ENCODE assay signal across 19 cellular contexts in the genomic region with DNA sequence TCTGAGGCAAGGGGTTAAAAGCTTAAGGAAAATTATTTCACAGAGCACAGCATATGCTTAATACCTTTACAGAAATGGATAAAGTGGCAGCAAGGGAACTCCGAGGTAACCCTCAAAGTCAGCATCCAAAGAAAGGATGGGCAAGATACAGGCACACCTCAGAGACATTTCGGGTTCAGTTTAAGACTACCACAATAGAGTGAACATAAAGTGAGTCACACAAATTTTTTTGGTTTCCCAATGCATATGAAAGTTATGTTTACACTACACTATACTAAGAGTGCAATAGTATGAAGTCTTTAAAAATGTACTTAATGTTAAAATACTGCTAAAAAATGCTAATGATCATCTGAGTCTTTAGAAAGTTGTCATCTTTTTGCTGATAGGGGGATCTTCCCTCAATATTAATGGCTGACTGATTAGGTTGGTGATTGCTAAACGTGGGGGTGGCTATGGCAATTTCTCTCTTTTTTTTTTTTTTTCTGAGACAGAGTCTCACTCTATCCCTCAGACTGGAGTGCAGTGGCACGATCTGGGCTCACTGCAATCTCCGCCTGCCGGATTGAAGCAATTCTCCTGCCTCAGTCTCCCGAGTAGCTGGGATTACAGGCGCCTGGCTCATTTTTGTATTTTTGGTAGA. TPM values are rescaled to one million over a fixed set of nuclear protein-coding genes. Genes with fewer than 3 reads are reported as not detected.
DNase-seq lines count a peak whose midpoint lies in the region; ATAC-seq and TF ChIP-seq lines count a peak whose summit lies in the region.
"Had no signal": no experiment of that assay in that cellular context is flagged by ENCODE, and none has a peak within 500 bp of the region (broad histone marks: within the 10 kb centered on the region; RNA-seq: fewer than 3 reads in every experiment).

No MANE protein-coding gene starts in this region.

- H3K4me2 ChIP-seq in smooth muscle cell = peak overlapping the region; percentile 15

- H3K4me3 ChIP-seq in RWPE2 (ENCODE audit: severe bottlenecking) = no peak overlapping the region
- H3K4me3 ChIP-seq in smooth muscle cell = no peak overlapping the region
- no peak overlapping the region for H3K4me3 ChIP-seq in naive thymus-derived CD4-positive, alpha-beta T cell (ENCODE audit: low read length)
- H3K4me3 ChIP-seq: thoracic aorta had no signal

- CTCF ChIA-PET in naive thymus-derived CD4-positive, alpha-beta T cell (lab: Charles Lee) = interaction anchor here (0.6 kb wide), 1 partner anchor 17 kb away, joined by 3 read pairs; no protein-coding TSS in a partner anchor

- WGBS in smooth muscle cell (ENCODE audit: low lambda C conversion rate) = 83% methylated on average over 8 of the region's 8 CpGs

- intact Hi-C loops in naive thymus-derived CD4-positive, alpha-beta T cell (cut with micrococcal nuclease) = loop anchor here in 1 of 2 donors (5.0 kb wide), 1 partner anchor 36 kb away; the partner anchor contains the start of gene TMEM62

- H3K4me1 Mint-ChIP-seq in effector memory CD8-positive, alpha-beta T cell (ENCODE audit: low read depth in 2 of 2) = peaks cover 33 to 47% of the 10 kb centered on the region in 2 donors
- peaks cover 26 to 82% (median 67%) of the 10 kb centered on the region in 7 donors for H3K4me1 Mint-ChIP-seq in naive thymus-derived CD4-positive, alpha-beta T cell

- peaks cover 13 to 21% of the 10 kb centered on the region in 2 donors for H3K36me3 Mint-ChIP-seq in activated naive CD4-positive, alpha-beta T cell treated with anti-CD3 and anti-CD28 coated beads, Interleukin-2, amount 50 U/mL, for 72 hours
- peaks cover 54% of the 10 kb centered on the region for H3K36me3 Mint-ChIP-seq in effector memory CD8-positive, alpha-beta T cell (ENCODE audit: insufficient read depth)
- H3K36me3 Mint-ChIP-seq in naive thymus-derived CD4-positive, alpha-beta T cell = peaks cover 5 to 47% (median 31%) of the 10 kb centered on the region in 5 donors

- H3K27ac ChIP-seq in RWPE2 (ENCODE audit: poor library complexity, severe bottlenecking) (no peak overlapping the region), smooth muscle cell (ENCODE audit: low read depth) (peak overlapping the region; percentile 39)
- no peak overlapping the region for H3K27ac ChIP-seq in naive thymus-derived CD4-positive, alpha-beta T cell (ENCODE audit: low read depth, low read length)
- H3K27ac ChIP-seq: neutrophil, thoracic aorta had no signal

- H3K79me2 ChIP-seq in smooth muscle cell (ENCODE audit: low read depth) = peaks cover 40% of the 10 kb centered on the region

- H3K27ac Mint-ChIP-seq in activated naive CD4-positive, alpha-beta T cell treated with anti-CD3 and anti-CD28 coated beads, Interleukin-2, amount 50 U/mL, for 72 hours = no peak overlapping the region
- peak overlapping the region; percentile 29 to 65 for H3K27ac Mint-ChIP-seq in effector memory CD8-positive, alpha-beta T cell
- peak overlapping the region in 1 of 9 donors; percentile 49 for H3K27ac Mint-ChIP-seq in naive thymus-derived CD4-positive, alpha-beta T cell
- H3K27ac Mint-ChIP-seq: activated CD4-positive, alpha-beta memory T cell treated with anti-CD3 and anti-CD28 coated beads, Interleukin-2, amount 10 ng/mL, durations not matched to agents 7 days and 5 days; CD14-positive monocyte had no signal

- H3K9me3 Mint-ChIP-seq in activated naive CD4-positive, alpha-beta T cell treated with anti-CD3 and anti-CD28 coated beads, Interleukin-2, amount 50 U/mL, for 72 hours = no peaks in the 10 kb centered on the region
- no peaks in the 10 kb centered on the region for H3K9me3 Mint-ChIP-seq in effector memory CD8-positive, alpha-beta T cell
- H3K9me3 Mint-ChIP-seq in naive thymus-derived CD4-positive, alpha-beta T cell = no peaks in the 10 kb centered on the region
- H3K9me3 Mint-ChIP-seq: activated CD4-positive, alpha-beta memory T cell treated with anti-CD3 and anti-CD28 coated beads, Interleukin-2, amount 10 ng/mL, durations not matched to agents 7 days and 5 days had no signal

- H2AFZ ChIP-seq in smooth muscle cell (ENCODE audit: low read depth) = no peak overlapping the region

- no peaks in the 10 kb centered on the region for H3K27me3 Mint-ChIP-seq in effector memory CD8-positive, alpha-beta T cell
- no peaks in the 10 kb centered on the region for H3K27me3 Mint-ChIP-seq in naive thymus-derived CD4-positive, alpha-beta T cell
- H3K27me3 Mint-ChIP-seq: activated CD4-positive, alpha-beta memory T cell treated with anti-CD3 and anti-CD28 coated beads, Interleukin-2, amount 10 ng/mL, durations not matched to agents 7 days and 5 days had no signal

- peak; percentile 39 to 73 for ATAC-seq in activated naive CD4-positive, alpha-beta T cell treated with anti-CD3 and anti-CD28 coated beads, Interleukin-2, amount 50 U/mL, for 72 hours
- ATAC-seq in RWPE2 (ENCODE audit: low read depth) (peak; percentile 99), HG02884 (IDR thresholded peaks at IDR 0.05; ENCODE audit: unreplicated experiment) (no peak)
- no peak for ATAC-seq in effector memory CD8-positive, alpha-beta T cell (replicated peaks)
- no peak for ATAC-seq in naive thymus-derived CD4-positive, alpha-beta T cell

- peaks cover 100% of the 10 kb centered on the region for H4K20me1 ChIP-seq in smooth muscle cell (ENCODE audit: low read depth)

- H3K27me3 ChIP-seq in RWPE2 (ENCODE audit: insufficient read depth, poor library complexity, severe bottlenecking) = no peaks in the 10 kb centered on the region
- H3K27me3 ChIP-seq in smooth muscle cell (ENCODE audit: low read depth) = no peaks in the 10 kb centered on the region
- no peaks in the 10 kb centered on the region for H3K27me3 ChIP-seq in naive thymus-derived CD4-positive, alpha-beta T cell (ENCODE audit: control insufficient read depth in 2 of 2, insufficient read depth in 2 of 2, low read length in 2 of 2)
- H3K27me3 ChIP-seq: neutrophil had no signal

- H3K4me3 Mint-ChIP-seq in effector memory CD8-positive, alpha-beta T cell = no peak overlapping the region
- H3K4me3 Mint-ChIP-seq in naive thymus-derived CD4-positive, alpha-beta T cell = peak overlapping the region in 1 of 10 donors; percentile 6
- H3K4me3 Mint-ChIP-seq: activated CD4-positive, alpha-beta memory T cell treated with anti-CD3 and anti-CD28 coated beads, Interleukin-2, amount 10 ng/mL, durations not matched to agents 7 days and 5 days; CD14-positive monocyte had no signal

- H3K9me3 ChIP-seq in RWPE2 (ENCODE audit: severe bottlenecking) (no peaks in the 10 kb centered on the region), smooth muscle cell (replicated peaks; ENCODE audit: low read depth) (no peaks in the 10 kb centered on the region)
- no peaks in the 10 kb centered on the region for H3K9me3 ChIP-seq in naive thymus-derived CD4-positive, alpha-beta T cell (ENCODE audit: control insufficient read depth in 2 of 3, low read length in 3 of 3)
- H3K9me3 ChIP-seq: neutrophil, thoracic aorta had no signal

- peaks cover 21% of the 10 kb centered on the region for H3K4me1 ChIP-seq in RWPE2 (ENCODE audit: insufficient read depth, poor library complexity, severe bottlenecking)
- peaks cover 17% of the 10 kb centered on the region for H3K4me1 ChIP-seq in smooth muscle cell (ENCODE audit: low read depth)
- H3K4me1 ChIP-seq in naive thymus-derived CD4-positive, alpha-beta T cell (ENCODE audit: control insufficient read depth in 2 of 2, insufficient read depth in 2 of 2, low read length in 2 of 2) = no peaks in the 10 kb centered on the region

- peaks cover 17% of the 10 kb centered on the region for H3F3A ChIP-seq in smooth muscle cell (ENCODE audit: low read depth)

- peaks cover 75% of the 10 kb centered on the region for H3K36me3 ChIP-seq in RWPE2 (ENCODE audit: low read depth)
- H3K36me3 ChIP-seq in smooth muscle cell (ENCODE audit: low read depth) = no peaks in the 10 kb centered on the region
- H3K36me3 ChIP-seq in naive thymus-derived CD4-positive, alpha-beta T cell (ENCODE audit: control insufficient read depth in 2 of 3, insufficient read depth in 3 of 3, low read length in 3 of 3) = peaks cover 0 to 18% (median 0%) of the 10 kb centered on the region in 3 experiments

- TF ChIP-seq CTCF in RWPE2 (IDR thresholded peaks at IDR 0.05; ENCODE audit: poor library complexity, severe bottlenecking) (no peak), smooth muscle cell (IDR thresholded peaks at IDR 0.05; ENCODE audit: borderline replicate concordance, insufficient read depth, poor library complexity, severe bottlenecking) (no peak)

- no peak overlapping the region for H3K9ac ChIP-seq in smooth muscle cell (ENCODE audit: low read depth)

- no peak for DNase-seq in activated naive CD4-positive, alpha-beta T cell treated with anti-CD3 and anti-CD28 coated beads, Interleukin-2, amount 50 U/mL, for 72 hours (ENCODE audit: low spot score in 2 of 2)
- no peak for DNase-seq in activated naive CD4-positive, alpha-beta T cell (lab: John Stamatoyannopoulos, UW)
- no peak for DNase-seq in RWPE2 (ENCODE audit: low spot score)
- DNase-seq in effector memory CD8-positive, alpha-beta T cell = no peak
- no peak for DNase-seq in smooth muscle cell (lab: John Stamatoyannopoulos, UW; ENCODE audit: unreplicated experiment)
- DNase-seq in naive thymus-derived CD4-positive, alpha-beta T cell = no peak
- DNase-seq in DMS114 treated with DMSO at 0.1 percent for 48 hours (lab: John Stamatoyannopoulos, UW; ENCODE audit: unreplicated experiment) = no peak
- DNase-seq: activated CD4-positive, alpha-beta memory T cell treated with anti-CD3 and anti-CD28 coated beads, Interleukin-2, amount 10 ng/mL, durations not matched to agents 7 days and 5 days; H7; left ventricle myocardium superior; NCI-H1436; NCI-H774; retina; stimulated activated CD4-positive, alpha-beta T cell treated with anti-CD3 and anti-CD28 coated beads, Interleukin-12 subunit alpha, Interleukin-12 subunit beta, amount 100 ng/mL, for 4 hours; T-helper 2 cell had no signal

- POLR2A ChIA-PET in naive thymus-derived CD4-positive, alpha-beta T cell (lab: Charles Lee) = interaction anchor here (0.6 to 0.7 kb wide), 2 partner anchors 23 to 109 kb away, joined by 3 read pairs; no protein-coding TSS in a partner anchor

RNA-seq across cellular contexts. Expression of gene UBR1, which starts 10.0 kb away (rescaled TPM):
- total RNA-seq in activated naive CD4-positive, alpha-beta T cell treated with anti-CD3 and anti-CD28 coated beads, Interleukin-2, amount 50 U/mL, for 72 hours = 10 to 100 TPM; 31.0 to 32.1 TPM
- total RNA-seq in smooth muscle cell = 20.5 and 24.0 TPM in 2 replicates
- 8.7 and 9.5 TPM in 2 replicates for polyA plus RNA-seq in smooth muscle cell
- total RNA-seq in naive thymus-derived CD4-positive, alpha-beta T cell = 10 to 100 TPM; 38.4 to 51.7 (median 48.0) TPM
- polyA plus RNA-seq in naive thymus-derived CD4-positive, alpha-beta T cell = 10 to 100 TPM; 18.8 to 22.8 TPM

RNA-seq across cellular contexts. Expression of gene TMEM62, which starts 37.6 kb away (rescaled TPM):
- total RNA-seq in activated naive CD4-positive, alpha-beta T cell treated with anti-CD3 and anti-CD28 coated beads, Interleukin-2, amount 50 U/mL, for 72 hours = 10 to 100 TPM; 10.4 to 16.0 TPM
- total RNA-seq in smooth muscle cell = 9.0 and 12.0 TPM in 2 replicates
- polyA plus RNA-seq in smooth muscle cell = 3.1 and 8.8 TPM in 2 replicates
- total RNA-seq in naive thymus-derived CD4-positive, alpha-beta T cell = 10 to 100 TPM; 12.0 to 21.5 (median 17.7) TPM
- polyA plus RNA-seq in naive thymus-derived CD4-positive, alpha-beta T cell = 1 to 10 TPM; 3.6 to 6.0 TPM

Comparison
In these comparisons a context has a peak if more than half of its experiments do, and no peak if none do; other contexts are left out.
1. ATAC-seq: peak in activated naive CD4-positive, alpha-beta T cell treated with anti-CD3 and anti-CD28 coated beads, Interleukin-2, amount 50 U/mL, for 72 hours (2 of 2) and RWPE2 (single experiment); none in effector memory CD8-positive, alpha-beta T cell (single experiment), naive thymus-derived CD4-positive, alpha-beta T cell (single experiment) and HG02884 (single experiment).
2. H3K27ac Mint-ChIP-seq: peak in effector memory CD8-positive, alpha-beta T cell (2 of 2); none in activated naive CD4-positive, alpha-beta T cell treated with anti-CD3 and anti-CD28 coated beads, Interleukin-2, amount 50 U/mL, for 72 hours (0 of 2).